19 cellular contexts compared by ENCODE assay signal in the genomic region with DNA sequence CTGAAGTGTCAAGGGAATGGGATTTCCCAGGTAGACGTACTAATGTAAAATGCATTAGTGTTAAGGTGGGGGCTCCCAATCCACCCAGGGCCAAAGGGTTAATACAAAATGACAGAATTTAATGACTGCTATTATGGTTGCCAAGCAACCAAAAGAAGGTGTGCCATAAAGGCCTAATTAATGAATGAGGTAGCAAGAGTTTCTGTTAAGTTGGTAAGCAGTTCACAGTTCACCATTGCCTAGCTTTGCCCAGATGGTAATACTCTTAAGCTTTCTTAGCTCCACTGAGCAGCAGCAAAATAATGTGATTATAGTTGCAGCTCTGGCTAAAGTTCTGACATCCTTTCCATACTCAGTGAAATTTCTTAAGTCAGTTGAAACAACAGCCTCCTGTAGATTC.
DNase-seq lines count a peak whose midpoint lies in the region; TF ChIP-seq lines count a peak whose summit lies in the region.
"Had no signal": no experiment of that assay in that cellular context is flagged by ENCODE, and none has a peak within 500 bp of the region (broad histone marks: within the 10 kb centered on the region; RNA-seq: fewer than 3 reads in every experiment).

No MANE protein-coding gene starts in this region.

- H3K4me1 Mint-ChIP-seq in type B pancreatic cell (ENCODE audit: unreplicated experiment) = peaks cover 11% of the 10 kb centered on the region

- peaks cover 5% of the 10 kb centered on the region for H3K4me1 ChIP-seq in left ventricle myocardium inferior

- H3K9me3 Mint-ChIP-seq in type B pancreatic cell = peaks cover 4% of the 10 kb centered on the region

- no peak overlapping the region for H3K27ac ChIP-seq in left ventricle myocardium inferior (replicated peaks)
- H3K27ac ChIP-seq: PC-9 had no signal

- no peak for TF ChIP-seq CTCF in left ventricle myocardium inferior (IDR thresholded peaks at IDR 0.05; ENCODE audit: borderline replicate concordance)
- TF ChIP-seq CTCF in type B pancreatic cell (conservative IDR thresholded peaks at IDR 0.05) = no peak

- intact Hi-C loops in left ventricle myocardium inferior (cut with micrococcal nuclease) = no loop called here

- H3K27me3 Mint-ChIP-seq in type B pancreatic cell = peaks cover 3% of the 10 kb centered on the region

- H3K27me3 ChIP-seq in left ventricle myocardium inferior (ENCODE audit: low read depth) = no peaks in the 10 kb centered on the region

- no peaks in the 10 kb centered on the region for H3K36me3 ChIP-seq in left ventricle myocardium inferior

- H3K9me3 ChIP-seq in left ventricle myocardium inferior (replicated peaks) = peaks cover 4% of the 10 kb centered on the region

- DNase-seq in NCI-H1436 (lab: John Stamatoyannopoulos, UW) (peak; percentile 24), NCI-H1436 treated with DMSO at 0.1 percent for 48 hours (lab: John Stamatoyannopoulos, UW) (no peak), COR-L47 (lab: John Stamatoyannopoulos, UW) (peak; percentile 22), NCI-H774 (lab: John Stamatoyannopoulos, UW) (peak; percentile 6), renal cortical epithelial cell (ENCODE audit: low read depth) (peak; percentile 38), left ventricle myocardium inferior (no peak), type B pancreatic cell (ENCODE audit: extremely low spot score, unreplicated experiment) (no peak), hepatic stellate cell (ENCODE audit: low spot score) (no peak)
- DNase-seq: AML-193, DMS153, IMR-90, Karpas-422, NCI-H1417 treated with DMSO at 0.1 percent for 48 hours, NCI-H2029, NCI-H446, PC-9, RPMI8226, SHP77, T-helper 2 cell had no signal

- H3K4me3 ChIP-seq in left ventricle myocardium inferior = no peak overlapping the region
- H3K4me3 ChIP-seq: PC-9 had no signal

- no peak overlapping the region for H3K27ac Mint-ChIP-seq in type B pancreatic cell

- H3K4me3 Mint-ChIP-seq in type B pancreatic cell = no peak overlapping the region

- peaks cover 13% of the 10 kb centered on the region for H3K36me3 Mint-ChIP-seq in type B pancreatic cell

Comparison
In these comparisons a context has a peak if more than half of its experiments do, and no peak if none do; other contexts are left out.
1. DNase-seq: peak in NCI-H1436 (single experiment), COR-L47 (single experiment), NCI-H774 (single experiment) and renal cortical epithelial cell (single experiment); none in NCI-H1436 treated with DMSO at 0.1 percent for 48 hours (single experiment), left ventricle myocardium inferior (single experiment), type B pancreatic cell (single experiment) and hepatic stellate cell (single experiment).